Comparison of ENCODE assay signal across 1 cellular context in the genomic region with DNA sequence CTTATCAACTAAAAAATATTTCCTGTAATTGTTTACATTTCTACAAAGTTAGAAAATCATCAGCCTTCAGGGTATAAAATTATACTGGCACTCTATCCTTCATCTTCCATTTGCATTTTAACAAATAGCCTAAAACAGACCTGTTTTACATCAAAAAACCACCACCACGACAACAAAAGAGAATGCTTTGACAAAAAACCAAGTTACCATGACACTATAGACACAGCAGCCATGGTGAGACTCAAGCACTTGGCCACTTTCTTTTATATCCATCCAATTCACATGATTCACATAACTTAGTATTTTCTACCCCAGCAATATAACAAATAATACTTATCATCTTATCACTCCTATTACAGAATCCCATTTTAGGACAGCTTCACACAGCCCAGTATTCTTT.
TF ChIP-seq lines count a peak whose summit lies in the region.

No MANE protein-coding gene starts in this region.

TF ChIP-seq in liver, 16 proteins besides CTCF, POLR2A, EP300 and RAD21 (continued from another document):
- TF ChIP-seq, protein P1, sequence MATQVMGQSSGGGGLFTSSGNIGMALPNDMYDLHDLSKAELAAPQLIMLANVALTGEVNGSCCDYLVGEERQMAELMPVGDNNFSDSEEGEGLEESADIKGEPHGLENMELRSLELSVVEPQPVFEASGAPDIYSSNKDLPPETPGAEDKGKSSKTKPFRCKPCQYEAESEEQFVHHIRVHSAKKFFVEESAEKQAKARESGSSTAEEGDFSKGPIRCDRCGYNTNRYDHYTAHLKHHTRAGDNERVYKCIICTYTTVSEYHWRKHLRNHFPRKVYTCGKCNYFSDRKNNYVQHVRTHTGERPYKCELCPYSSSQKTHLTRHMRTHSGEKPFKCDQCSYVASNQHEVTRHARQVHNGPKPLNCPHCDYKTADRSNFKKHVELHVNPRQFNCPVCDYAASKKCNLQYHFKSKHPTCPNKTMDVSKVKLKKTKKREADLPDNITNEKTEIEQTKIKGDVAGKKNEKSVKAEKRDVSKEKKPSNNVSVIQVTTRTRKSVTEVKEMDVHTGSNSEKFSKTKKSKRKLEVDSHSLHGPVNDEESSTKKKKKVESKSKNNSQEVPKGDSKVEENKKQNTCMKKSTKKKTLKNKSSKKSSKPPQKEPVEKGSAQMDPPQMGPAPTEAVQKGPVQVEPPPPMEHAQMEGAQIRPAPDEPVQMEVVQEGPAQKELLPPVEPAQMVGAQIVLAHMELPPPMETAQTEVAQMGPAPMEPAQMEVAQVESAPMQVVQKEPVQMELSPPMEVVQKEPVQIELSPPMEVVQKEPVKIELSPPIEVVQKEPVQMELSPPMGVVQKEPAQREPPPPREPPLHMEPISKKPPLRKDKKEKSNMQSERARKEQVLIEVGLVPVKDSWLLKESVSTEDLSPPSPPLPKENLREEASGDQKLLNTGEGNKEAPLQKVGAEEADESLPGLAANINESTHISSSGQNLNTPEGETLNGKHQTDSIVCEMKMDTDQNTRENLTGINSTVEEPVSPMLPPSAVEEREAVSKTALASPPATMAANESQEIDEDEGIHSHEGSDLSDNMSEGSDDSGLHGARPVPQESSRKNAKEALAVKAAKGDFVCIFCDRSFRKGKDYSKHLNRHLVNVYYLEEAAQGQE (IDR thresholded peaks at IDR 0.05), result no peak
- TF ChIP-seq SP1 (IDR thresholded peaks at IDR 0.05) (no peak), FOXA2 (IDR thresholded peaks at IDR 0.05) (no peak)
